In genomic region chr7:131961281-131961680, GRCh38 we compare ENCODE assay signal across 15 cellular contexts.
"Had no signal": no experiment of that assay in that cellular context is flagged by ENCODE, and none has a peak within 500 bp of the region (broad histone marks: within the 10 kb centered on the region; RNA-seq: fewer than 3 reads in every experiment).

No MANE protein-coding gene starts in this region.

- H3K27ac ChIP-seq: ascending aorta, colonic mucosa, neural progenitor cell, ovary, suprapubic skin had no signal

- DNase-seq: activated CD4-positive, alpha-beta T cell treated with anti-CD3 and anti-CD28 coated beads for 1 hour; activated CD4-positive, alpha-beta T cell treated with anti-CD3 and anti-CD28 coated beads, Interleukin-2, amount 50 U/mL, for 48 hours; activated CD8-positive, alpha-beta memory T cell treated with anti-CD3 and anti-CD28 coated beads, Interleukin-2, amount 10 ng/mL, durations not matched to agents 7 days and 5 days; activated naive CD4-positive, alpha-beta T cell treated with anti-CD3 and anti-CD28 coated beads, Interleukin-2, amount 10 ng/mL, durations not matched to agents 7 days and 5 days; activated T-cell treated with anti-CD3 and anti-CD28 coated beads, Interleukin-2, amount 50 U/mL, for 1 hour; central memory CD4-positive, alpha-beta T cell; colonic mucosa; foreskin fibroblast; hippocampal formation; midbrain; ovary; trophoblast cell had no signal

- H3K9me3 ChIP-seq: ascending aorta, colonic mucosa, ovary, suprapubic skin had no signal

- H3K4me3 ChIP-seq: ascending aorta, colonic mucosa, neural progenitor cell, ovary, suprapubic skin had no signal

- H3K4me1 ChIP-seq: ascending aorta, colonic mucosa, suprapubic skin had no signal

- H3K27me3 ChIP-seq: ascending aorta, colonic mucosa, neural progenitor cell, ovary had no signal

- H3K36me3 ChIP-seq: ascending aorta, colonic mucosa, neural progenitor cell, ovary, suprapubic skin had no signal
